ENCODE assay signal across 18 cellular contexts in genomic region chr2:37119182-37119581, GRCh38. TPM values are rescaled to one million over a fixed set of nuclear protein-coding genes. Genes with fewer than 3 reads are reported as not detected.
DNase-seq lines count a peak whose midpoint lies in the region; ATAC-seq, FAIRE-seq and TF ChIP-seq lines count a peak whose summit lies in the region.
"Had no signal": no experiment of that assay in that cellular context is flagged by ENCODE, and none has a peak within 500 bp of the region (broad histone marks: within the 10 kb centered on the region; RNA-seq: fewer than 3 reads in every experiment).

No MANE protein-coding gene starts in this region.

- no peak for TF ChIP-seq POLR2A in HepG2 (IDR thresholded peaks at IDR 0.05; ENCODE audit: insufficient read depth in 1 of 2, low read depth in 2 of 2, low read length in 2 of 2)
- TF ChIP-seq POLR2A in right lobe of liver (IDR thresholded peaks at IDR 0.05) = no peak
- TF ChIP-seq POLR2A in NB4 (IDR thresholded peaks at IDR 0.05; ENCODE audit: extremely low read depth, insufficient read length) = no peak

- peak; percentile 37 for FAIRE-seq in HepG2 (lab: Jason Lieb, UNC)

- H4K20me1 ChIP-seq in HepG2 (ENCODE audit: insufficient read depth, low read length) = no peaks in the 10 kb centered on the region
- H4K20me1 ChIP-seq in osteoblast (ENCODE audit: insufficient read depth, low read length) = no peaks in the 10 kb centered on the region

- no peak overlapping the region for H3K4me3 ChIP-seq in HepG2 (replicated peaks in 1 of 3; ENCODE audit: insufficient read depth in 1 of 3, low read depth in 2 of 3, low read length in 3 of 3)
- H3K4me3 ChIP-seq in right lobe of liver = no peak overlapping the region
- H3K4me3 ChIP-seq in NB4 (ENCODE audit: low read depth, low read length) = no peak overlapping the region
- no peak overlapping the region for H3K4me3 ChIP-seq in osteoblast (ENCODE audit: insufficient read depth, low read length)
- H3K4me3 ChIP-seq: PC-9 had no signal

- H3K27me3 ChIP-seq in HepG2 (ENCODE audit: control insufficient read depth in 1 of 2, insufficient read depth in 2 of 2, low read length in 2 of 2) = no peaks in the 10 kb centered on the region
- H3K27me3 ChIP-seq in right lobe of liver = no peaks in the 10 kb centered on the region
- no peaks in the 10 kb centered on the region for H3K27me3 ChIP-seq in osteoblast (ENCODE audit: insufficient read depth, low read length)
- H3K27me3 ChIP-seq: BE2C had no signal

- in situ Hi-C loops in HepG2 (cut with HindIII; ENCODE audit: extremely low pct_ligation_motif_present, low pct_unique_long_range_greater_than_20kb) = no loop called here

- no peak for TF ChIP-seq EP300 in HepG2 (IDR thresholded peaks at IDR 0.05; ENCODE audit: low read depth in 2 of 2, low read length in 2 of 2)
- TF ChIP-seq EP300 in HepG2 (CRISPR knock-in tag; IDR thresholded peaks at IDR 0.05; ENCODE audit: borderline replicate concordance) = no peak

- H3K27ac ChIP-seq in HepG2 (ENCODE audit: extremely low read length, insufficient read depth, low read length) (peak overlapping the region; percentile 47), right lobe of liver (no peak overlapping the region), osteoblast (ENCODE audit: low read depth, low read length) (no peak overlapping the region)
- H3K27ac ChIP-seq: PC-9 had no signal

- intact Hi-C loops in HepG2 (cut with micrococcal nuclease; ENCODE audit: unreplicated experiment) = no loop called here
- intact Hi-C loops in right lobe of liver (cut with DNase I) = no loop called here
- intact Hi-C loops in sciatic nerve (cut with DNase I) = no loop called here

- no peak for TF ChIP-seq RAD21 in HepG2 (CRISPR knock-in tag; IDR thresholded peaks at IDR 0.05)

- WGBS in HepG2 (ENCODE audit: low lambda C conversion rate) = 93% methylated on average over 5 of the region's 5 CpGs
- WGBS in right lobe of liver (ENCODE audit: insufficient coverage, low coverage, low lambda C conversion rate, missing lambda C conversion rate) = 93% methylated on average over 4 of the region's 5 CpGs

- CTCF ChIA-PET in HepG2 (lab: Yijun Ruan, JAX; ENCODE audit: low intra/inter-chr PET ratio, low total read pairs) = no interaction called here

- H3K4me1 ChIP-seq in HepG2 (ENCODE audit: insufficient read depth, low read length) (peaks cover 6% of the 10 kb centered on the region; the same call in 1 of the 2 replicates), right lobe of liver (no peaks in the 10 kb centered on the region), osteoblast (ENCODE audit: insufficient read depth, low read length) (no peaks in the 10 kb centered on the region)
- H3K4me1 ChIP-seq: BE2C had no signal

- H2AFZ ChIP-seq in HepG2 (ENCODE audit: low read length) (no peak overlapping the region), osteoblast (ENCODE audit: low read length) (no peak overlapping the region)
- H2AFZ ChIP-seq: PC-9 had no signal

- no peak overlapping the region for H3K9ac ChIP-seq in HepG2 (ENCODE audit: insufficient read depth, low read depth, low read length)

- TF ChIP-seq CTCF in HepG2 (CRISPR knock-in tag; IDR thresholded peaks at IDR 0.05) (no peak), right lobe of liver (IDR thresholded peaks at IDR 0.05) (no peak), NB4 (IDR thresholded peaks at IDR 0.05; ENCODE audit: low read depth, low read length) (no peak), osteoblast (IDR thresholded peaks at IDR 0.05; ENCODE audit: extremely low read depth, low read depth, low read length) (no peak)

- peaks cover 14 to 50% of the 10 kb centered on the region in 2 experiments for H3K36me3 ChIP-seq in HepG2 (replicated peaks in 1 of 2; ENCODE audit: control insufficient read depth in 1 of 2, insufficient read depth in 2 of 2, low read length in 2 of 2)
- peaks cover 0 to 28% (median 4%) of the 10 kb centered on the region in 4 donors for H3K36me3 ChIP-seq in right lobe of liver
- H3K36me3 ChIP-seq in osteoblast (ENCODE audit: insufficient read depth, low read length) = peaks cover 13% of the 10 kb centered on the region

- POLR2A ChIA-PET in HepG2 (lab: Yijun Ruan, JAX) = no interaction called here

- H3K4me2 ChIP-seq in HepG2 (ENCODE audit: low read depth, low read length) (no peak overlapping the region), osteoblast (ENCODE audit: insufficient read depth, low read length) (no peak overlapping the region)
- H3K4me2 ChIP-seq: PC-9 had no signal

- DNase-seq in HepG2 (ENCODE audit: low spot score) (peak; percentile 69), right lobe of liver (no peak), NB4 (ENCODE audit: low read depth) (peak; percentile 24), myocyte (ENCODE audit: low read depth) (peak; percentile 66), osteoblast (ENCODE audit: insufficient read length, low spot score, missing footprints) (no peak), sciatic nerve (ENCODE audit: low spot score) (no peak)
- DNase-seq: BE2C; CD8-positive, alpha-beta T cell; H9; Kasumi-1; NCI-H1048; NCI-H146; NCI-H2107; NCI-H226; NCI-H69; PC-9 had no signal

- no peaks in the 10 kb centered on the region for H3K79me2 ChIP-seq in HepG2 (ENCODE audit: insufficient read depth, low read length)
- no peaks in the 10 kb centered on the region for H3K79me2 ChIP-seq in osteoblast (ENCODE audit: insufficient read depth, low read length)

- no TSS peak for BruUV-seq in HepG2 (replicated peaks; lab: Mats Ljungman, UMichigan)

- ATAC-seq in HepG2 = peak; percentile 87
- ATAC-seq in right lobe of liver = no peak
- no peak for ATAC-seq in GM18502 (IDR thresholded peaks at IDR 0.05; ENCODE audit: poor library complexity, unreplicated experiment)
- no peak for ATAC-seq in sciatic nerve
- ATAC-seq: CD8-positive, alpha-beta T cell; SK-N-SH treated with all-trans-retinoic acid at 6 μM for 48 hours had no signal

- H3K9me3 ChIP-seq in HepG2 (ENCODE audit: low read length) (no peaks in the 10 kb centered on the region), right lobe of liver (no peaks in the 10 kb centered on the region), osteoblast (ENCODE audit: low read depth, low read length) (no peaks in the 10 kb centered on the region)
- H3K9me3 ChIP-seq: BE2C had no signal

RNA-seq across cellular contexts. Expression of gene GPATCH11, which starts 34.9 kb away (rescaled TPM):
- total RNA-seq in HepG2 (2016; rRNA removed; fragmentation: Illumina TruSeq; extraction: Trizol) = 8.7 and 13.3 TPM in 2 replicates
- total RNA-seq in HepG2 (2016; cell fraction: cytosol; rRNA removed; fragmentation: Illumina TruSeq; extraction: Trizol; ENCODE audit: low read depth) = 0.88 and 1.0 TPM in 2 replicates
- total RNA-seq in HepG2 (2016; cell fraction: insoluble cytoplasmic fraction; rRNA removed; fragmentation: Illumina TruSeq; extraction: Trizol) = 8.7 and 14.2 TPM in 2 replicates
- 5.0 and 5.9 TPM in 2 replicates for total RNA-seq in HepG2 (2016; cell fraction: membrane; rRNA removed; fragmentation: Illumina TruSeq; extraction: Trizol)
- total RNA-seq in HepG2 (2016; cell fraction: nucleus; rRNA removed; fragmentation: Illumina TruSeq; extraction: Trizol) = 5.4 TPM in 2 replicates
- polyA plus RNA-seq in HepG2 (2011; rRNA removed) = 3.0 and 3.8 TPM in 2 replicates
- polyA plus RNA-seq in HepG2 (2011; cell fraction: cytosol; rRNA removed) = 1.4 and 2.1 TPM in 2 replicates
- 0.66 and 1.2 TPM in 2 replicates for polyA plus RNA-seq in HepG2 (2011; cell fraction: nucleus; rRNA removed)
- 3.4 and 5.6 TPM in 2 replicates for polyA plus RNA-seq in HepG2 (2012)
- 0.46 and 0.78 TPM in 2 replicates for polyA plus RNA-seq in HepG2 (2016; cell fraction: cytosol; fragmentation: Illumina TruSeq; extraction: Trizol; ENCODE audit: low read depth)
- polyA plus RNA-seq in HepG2 (2016; cell fraction: insoluble cytoplasmic fraction; fragmentation: Illumina TruSeq; extraction: Trizol; ENCODE audit: low read depth) = 12.1 and 12.2 TPM in 2 replicates
- polyA plus RNA-seq in HepG2 (2016; cell fraction: membrane; fragmentation: Illumina TruSeq; extraction: Trizol; ENCODE audit: low read depth) = 2.2 and 2.3 TPM in 2 replicates
- 5.9 and 6.7 TPM in 2 replicates for polyA plus RNA-seq in HepG2 (2016; cell fraction: nucleus; fragmentation: Illumina TruSeq; extraction: Trizol; ENCODE audit: insufficient read depth, low read depth)
- polyA minus RNA-seq in HepG2 (2011; rRNA and poly(A)+ RNA removed; ENCODE audit: low replicate concordance) = 0.96 and 2.2 TPM in 2 replicates
- polyA minus RNA-seq in HepG2 (2011; cell fraction: cytosol; rRNA and poly(A)+ RNA removed) = 1.6 and 1.8 TPM in 2 replicates
- polyA minus RNA-seq in HepG2 (2011; cell fraction: nucleus; rRNA and poly(A)+ RNA removed) = 1.9 and 2.5 TPM in 2 replicates
- 1 to 10 TPM; 2.5 to 4.2 (median 3.4) TPM for total RNA-seq in right lobe of liver
- 8.6 and 8.8 TPM in 2 replicates for total RNA-seq in myocyte
- polyA plus RNA-seq in myocyte (2012) = 3.9 TPM
- 6.2 and 8.0 TPM in 2 replicates for total RNA-seq in osteoblast
- 8.9 TPM for total RNA-seq in sciatic nerve

RNA-seq across cellular contexts. Expression of gene HEATR5B, which starts 35.0 kb away (rescaled TPM):
- total RNA-seq in HepG2 (2016; rRNA removed; fragmentation: Illumina TruSeq; extraction: Trizol) (16.3 and 17.6 TPM in 2 replicates), right lobe of liver (10 to 100 TPM in 3 of 6 experiments, 1 to 10 TPM in 3; 7.7 to 11.7 (median 9.2) TPM), myocyte (11.2 and 14.7 TPM in 2 replicates), osteoblast (29.2 and 29.3 TPM in 2 replicates), sciatic nerve (25.7 TPM)
- 5.0 and 7.2 TPM in 2 replicates for total RNA-seq in HepG2 (2016; cell fraction: cytosol; rRNA removed; fragmentation: Illumina TruSeq; extraction: Trizol; ENCODE audit: low read depth)
- 16.6 and 17.0 TPM in 2 replicates for total RNA-seq in HepG2 (2016; cell fraction: insoluble cytoplasmic fraction; rRNA removed; fragmentation: Illumina TruSeq; extraction: Trizol)
- total RNA-seq in HepG2 (2016; cell fraction: membrane; rRNA removed; fragmentation: Illumina TruSeq; extraction: Trizol) = 5.5 and 5.7 TPM in 2 replicates
- 24.9 TPM in 2 replicates for total RNA-seq in HepG2 (2016; cell fraction: nucleus; rRNA removed; fragmentation: Illumina TruSeq; extraction: Trizol)
- 11.1 and 12.7 TPM in 2 replicates for polyA plus RNA-seq in HepG2 (2011; rRNA removed)
- polyA plus RNA-seq in HepG2 (2011; cell fraction: cytosol; rRNA removed) = 5.1 and 7.4 TPM in 2 replicates
- 20.0 and 23.9 TPM in 2 replicates for polyA plus RNA-seq in HepG2 (2011; cell fraction: nucleus; rRNA removed)
- polyA plus RNA-seq in HepG2 (2012) = 7.9 and 8.6 TPM in 2 replicates
- polyA plus RNA-seq in HepG2 (2016; cell fraction: cytosol; fragmentation: Illumina TruSeq; extraction: Trizol; ENCODE audit: low read depth) = 0.35 and 0.62 TPM in 2 replicates
- 6.1 and 6.9 TPM in 2 replicates for polyA plus RNA-seq in HepG2 (2016; cell fraction: insoluble cytoplasmic fraction; fragmentation: Illumina TruSeq; extraction: Trizol; ENCODE audit: low read depth)
- 0.68 and 0.74 TPM in 2 replicates for polyA plus RNA-seq in HepG2 (2016; cell fraction: membrane; fragmentation: Illumina TruSeq; extraction: Trizol; ENCODE audit: low read depth)
- 20.2 and 22.8 TPM in 2 replicates for polyA plus RNA-seq in HepG2 (2016; cell fraction: nucleus; fragmentation: Illumina TruSeq; extraction: Trizol; ENCODE audit: insufficient read depth, low read depth)
- 21.1 and 25.1 TPM in 2 replicates for polyA minus RNA-seq in HepG2 (2011; rRNA and poly(A)+ RNA removed; ENCODE audit: low replicate concordance)
- 11.4 and 11.5 TPM in 2 replicates for polyA minus RNA-seq in HepG2 (2011; cell fraction: cytosol; rRNA and poly(A)+ RNA removed)
- 52.8 and 57.9 TPM in 2 replicates for polyA minus RNA-seq in HepG2 (2011; cell fraction: nucleus; rRNA and poly(A)+ RNA removed)
- 5.1 TPM for polyA plus RNA-seq in myocyte (2012)

RNA-seq across cellular contexts. Expression of gene EIF2AK2, which starts 37.6 kb away (rescaled TPM):
- total RNA-seq in HepG2 (2016; rRNA removed; fragmentation: Illumina TruSeq; extraction: Trizol) (26.1 and 42.8 TPM in 2 replicates), right lobe of liver (10 to 100 TPM; 10.2 to 19.0 (median 13.3) TPM), myocyte (26.6 and 31.1 TPM in 2 replicates), osteoblast (42.3 and 45.1 TPM in 2 replicates), sciatic nerve (56.0 TPM)
- 8.2 and 8.7 TPM in 2 replicates for total RNA-seq in HepG2 (2016; cell fraction: cytosol; rRNA removed; fragmentation: Illumina TruSeq; extraction: Trizol; ENCODE audit: low read depth)
- total RNA-seq in HepG2 (2016; cell fraction: insoluble cytoplasmic fraction; rRNA removed; fragmentation: Illumina TruSeq; extraction: Trizol) = 27.2 and 41.7 TPM in 2 replicates
- 25.1 and 25.7 TPM in 2 replicates for total RNA-seq in HepG2 (2016; cell fraction: membrane; rRNA removed; fragmentation: Illumina TruSeq; extraction: Trizol)
- total RNA-seq in HepG2 (2016; cell fraction: nucleus; rRNA removed; fragmentation: Illumina TruSeq; extraction: Trizol) = 25.3 and 28.5 TPM in 2 replicates
- 9.1 and 10.2 TPM in 2 replicates for polyA plus RNA-seq in HepG2 (2011; rRNA removed)
- polyA plus RNA-seq in HepG2 (2011; cell fraction: cytosol; rRNA removed) = 3.4 and 5.9 TPM in 2 replicates
- 6.1 and 9.2 TPM in 2 replicates for polyA plus RNA-seq in HepG2 (2011; cell fraction: nucleus; rRNA removed)
- 9.2 and 14.6 TPM in 2 replicates for polyA plus RNA-seq in HepG2 (2012)
- polyA plus RNA-seq in HepG2 (2016; cell fraction: cytosol; fragmentation: Illumina TruSeq; extraction: Trizol; ENCODE audit: low read depth) = 5.6 and 6.5 TPM in 2 replicates
- 35.9 and 36.0 TPM in 2 replicates for polyA plus RNA-seq in HepG2 (2016; cell fraction: insoluble cytoplasmic fraction; fragmentation: Illumina TruSeq; extraction: Trizol; ENCODE audit: low read depth)
- polyA plus RNA-seq in HepG2 (2016; cell fraction: membrane; fragmentation: Illumina TruSeq; extraction: Trizol; ENCODE audit: low read depth) = 13.2 and 13.7 TPM in 2 replicates
- polyA plus RNA-seq in HepG2 (2016; cell fraction: nucleus; fragmentation: Illumina TruSeq; extraction: Trizol; ENCODE audit: insufficient read depth, low read depth) = 24.3 and 24.4 TPM in 2 replicates
- polyA minus RNA-seq in HepG2 (2011; rRNA and poly(A)+ RNA removed; ENCODE audit: low replicate concordance) = 6.1 and 18.1 TPM in 2 replicates
- 11.7 and 17.0 TPM in 2 replicates for polyA minus RNA-seq in HepG2 (2011; cell fraction: cytosol; rRNA and poly(A)+ RNA removed)
- 31.8 and 32.1 TPM in 2 replicates for polyA minus RNA-seq in HepG2 (2011; cell fraction: nucleus; rRNA and poly(A)+ RNA removed)
- polyA plus RNA-seq in myocyte (2012) = 10.8 TPM

Comparison
In these comparisons a context has a peak if more than half of its experiments do, and no peak if none do; other contexts are left out.
1. DNase-seq: peak in HepG2 (single experiment), NB4 (single experiment) and myocyte (single experiment); none in right lobe of liver (0 of 3), osteoblast (single experiment) and sciatic nerve (single experiment).